In genomic region chr1:16224472-16224871, GRCh38 we compare ENCODE assay signal across 26 cellular contexts. TPM values are rescaled to one million over a fixed set of nuclear protein-coding genes. Genes with fewer than 3 reads are reported as not detected.
"Had no signal": no experiment of that assay in that cellular context is flagged by ENCODE, and none has a peak within 500 bp of the region (broad histone marks: within the 10 kb centered on the region; RNA-seq: fewer than 3 reads in every experiment).

No MANE protein-coding gene starts in this region.

- ATAC-seq: activated CD4-positive, alpha-beta T cell treated with anti-CD3 and anti-CD28 coated beads for 36 hours; heart right ventricle; left ventricle myocardium superior; naive thymus-derived CD4-positive, alpha-beta T cell; right lobe of liver had no signal

- H3K27ac Mint-ChIP-seq: activated CD4-positive, alpha-beta T cell treated with anti-CD3 and anti-CD28 coated beads for 36 hours; activated naive CD4-positive, alpha-beta T cell treated with anti-CD3 and anti-CD28 coated beads, Interleukin-2, amount 10 ng/mL, durations not matched to agents 7 days and 5 days; activated naive CD8-positive, alpha-beta T cell treated with anti-CD3 and anti-CD28 coated beads, Interleukin-2, amount 10 ng/mL, durations not matched to agents 7 days and 5 days; activated T-helper 1 cell treated with anti-CD3 and anti-CD28 coated beads, Interleukin-12 subunit alpha, Interleukin-12 subunit beta, Interleukin-2, Interleukin-4 antibody, amounts not matched to agents 30 ng/mL and 10 ng/mL and 1 ng/mL, durations not matched to agents 14 hours and 24 hours and 36 hours; brain; dendritic cell treated with granulocyte-macrophage colony-stimulating factor and Interleukin-4, amounts not matched to agents 40 ng/mL and 50 ng/mL, for 4 days; mesothelial cell of epicardium; naive thymus-derived CD4-positive, alpha-beta T cell; T-helper 2 cell treated with Interferon-gamma antibody and Interleukin-4, amounts not matched to agents 5 μg/mL and 100 μg/mL, for 36 hours had no signal

- H3K27ac ChIP-seq: ascending aorta, esophagus muscularis mucosa, heart right ventricle, right lobe of liver, testis, transverse colon had no signal

- H3K36me3 ChIP-seq: ascending aorta, esophagus muscularis mucosa, heart right ventricle, right lobe of liver, transverse colon had no signal

- DNase-seq: activated CD4-positive, alpha-beta T cell treated with anti-CD3 and anti-CD28 coated beads for 36 hours; activated CD4-positive, alpha-beta T cell treated with anti-CD3 and anti-CD28 coated beads, Interleukin-2, amount 50 U/mL, for 4 hours; activated CD4-positive, CD25-positive, alpha-beta regulatory T cell; activated gamma-delta T cell; activated naive CD4-positive, alpha-beta T cell treated with anti-CD3 and anti-CD28 coated beads, Interleukin-2, amount 10 ng/mL, durations not matched to agents 7 days and 5 days; activated naive CD8-positive, alpha-beta T cell treated with anti-CD3 and anti-CD28 coated beads, Interleukin-2, amount 10 ng/mL, durations not matched to agents 7 days and 5 days; activated T-cell treated with anti-CD3 and anti-CD28 coated beads, Interleukin-2, amount 50 U/mL, for 1 hour; foreskin melanocyte; heart right ventricle; naive thymus-derived CD4-positive, alpha-beta T cell; right lobe of liver; stimulated activated CD4-positive, alpha-beta T cell treated with anti-CD3 and anti-CD28 coated beads, Interleukin-2, amount 100 ng/mL, for 48 hours; stimulated activated naive CD4-positive, alpha-beta T cell treated with Interleukin-2 at 50 U/mL for 16 hours; T-helper 1 cell; testis; transverse colon had no signal

- H3K4me3 Mint-ChIP-seq: activated CD4-positive, alpha-beta T cell treated with anti-CD3 and anti-CD28 coated beads for 36 hours; activated naive CD4-positive, alpha-beta T cell treated with anti-CD3 and anti-CD28 coated beads, Interleukin-2, amount 10 ng/mL, durations not matched to agents 7 days and 5 days; activated naive CD8-positive, alpha-beta T cell treated with anti-CD3 and anti-CD28 coated beads, Interleukin-2, amount 10 ng/mL, durations not matched to agents 7 days and 5 days; activated T-helper 1 cell treated with anti-CD3 and anti-CD28 coated beads, Interleukin-12 subunit alpha, Interleukin-12 subunit beta, Interleukin-2, Interleukin-4 antibody, amounts not matched to agents 30 ng/mL and 10 ng/mL and 1 ng/mL, durations not matched to agents 14 hours and 24 hours and 36 hours; brain; dendritic cell treated with granulocyte-macrophage colony-stimulating factor and Interleukin-4, amounts not matched to agents 40 ng/mL and 50 ng/mL, for 4 days; mesothelial cell of epicardium; naive thymus-derived CD4-positive, alpha-beta T cell; T-helper 2 cell treated with Interferon-gamma antibody and Interleukin-4, amounts not matched to agents 5 μg/mL and 100 μg/mL, for 36 hours had no signal

- H3K9me3 ChIP-seq: ascending aorta, right lobe of liver, testis, transverse colon had no signal

- H3K9me3 Mint-ChIP-seq: activated naive CD4-positive, alpha-beta T cell treated with anti-CD3 and anti-CD28 coated beads, Interleukin-2, amount 10 ng/mL, durations not matched to agents 7 days and 5 days; activated T-helper 1 cell treated with anti-CD3 and anti-CD28 coated beads, Interleukin-12 subunit alpha, Interleukin-12 subunit beta, Interleukin-2, Interleukin-4 antibody, amounts not matched to agents 30 ng/mL and 10 ng/mL and 1 ng/mL, durations not matched to agents 14 hours and 24 hours and 36 hours; dendritic cell treated with granulocyte-macrophage colony-stimulating factor and Interleukin-4, amounts not matched to agents 40 ng/mL and 50 ng/mL, for 4 days; mesothelial cell of epicardium; T-helper 2 cell treated with Interferon-gamma antibody and Interleukin-4, amounts not matched to agents 5 μg/mL and 100 μg/mL, for 36 hours had no signal

- H3K4me3 ChIP-seq: ascending aorta, esophagus muscularis mucosa, heart right ventricle, right lobe of liver, testis, transverse colon had no signal

- H3K27me3 ChIP-seq: right lobe of liver, testis had no signal

- H3K36me3 Mint-ChIP-seq: brain, mesothelial cell of epicardium had no signal

- FAIRE-seq: islet of Langerhans, urothelium cell line had no signal

RNA-seq across cellular contexts. Expression of gene CPLANE2, which starts 12.5 kb away (rescaled TPM):
- total RNA-seq: ascending aorta had no signal
